Comparison of ENCODE assay signal across 36 cellular contexts in the genomic region with DNA sequence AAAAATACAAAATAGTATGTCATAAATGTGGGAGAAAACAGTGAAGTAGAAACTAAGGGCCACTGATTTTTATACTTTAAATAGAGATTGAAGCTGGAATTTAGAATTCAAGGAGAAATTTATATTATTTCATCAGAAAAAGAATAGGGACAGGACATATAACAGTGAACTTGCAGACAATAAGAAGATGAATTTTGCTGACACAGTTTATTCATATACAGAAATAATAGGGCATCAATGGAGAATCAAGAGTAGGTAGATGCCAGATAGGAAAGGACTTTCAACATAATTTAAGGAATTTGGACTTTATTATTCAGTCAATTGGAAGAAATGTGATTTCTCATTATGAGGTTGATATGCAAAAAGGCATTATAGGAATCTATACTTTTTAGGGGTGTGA.
"Had no signal": no experiment of that assay in that cellular context is flagged by ENCODE, and none has a peak within 500 bp of the region (broad histone marks: within the 10 kb centered on the region; RNA-seq: fewer than 3 reads in every experiment).

No MANE protein-coding gene starts in this region.

- H3K36me3 ChIP-seq: MG63 had no signal

- H3K27me3 ChIP-seq: MG63 had no signal

- H3K4me3 ChIP-seq: MG63 had no signal

- DNase-seq: Karpas-422, Kasumi-1, MG63, MM.1S, MV-4-11, NCI-H1048, NCI-H1092, NCI-H1092 treated with DMSO at 0.1 percent for 48 hours, NCI-H1105, NCI-H1105 treated with DMSO at 0.1 percent for 48 hours, NCI-H1417, NCI-H1417 treated with DMSO at 0.1 percent for 48 hours, NCI-H1436, NCI-H1436 treated with DMSO at 0.1 percent for 48 hours, NCI-H146, NCI-H1694, NCI-H1694 treated with DMSO at 0.1 percent for 48 hours, NCI-H187 treated with DMSO at 0.1 percent for 48 hours, NCI-H1930, NCI-H2029, NCI-H2029 treated with DMSO at 0.1 percent for 48 hours, NCI-H2081, NCI-H2081 treated with DMSO at 0.1 percent for 48 hours, NCI-H2107, NCI-H2171, NCI-H2171 treated with DMSO at 0.1 percent for 48 hours, NCI-H2227 treated with DMSO at 0.1 percent for 48 hours, NCI-H226, NCI-H345, NCI-H446, NCI-H446 treated with DMSO at 0.1 percent for 48 hours, NCI-H510A, NCI-H510A treated with DMSO at 0.1 percent for 48 hours, NCI-H524, NCI-H524 treated with DMSO at 0.1 percent for 48 hours, NCI-H526 had no signal
